Comparison of ENCODE assay signal across 15 cellular contexts in genomic region chr16:53911506-53911905, GRCh38.
A peak's percentile ranks its signal among the peaks of the same experiment; 100 is the strongest.
DNase-seq lines count a peak whose midpoint lies in the region; ATAC-seq, FAIRE-seq and TF ChIP-seq lines count a peak whose summit lies in the region.
"Had no signal": no experiment of that assay in that cellular context is flagged by ENCODE, and none has a peak within 500 bp of the region (broad histone marks: within the 10 kb centered on the region; RNA-seq: fewer than 3 reads in every experiment).

No MANE protein-coding gene starts in this region.

- DNase-seq in activated naive CD4-positive, alpha-beta T cell treated with anti-CD3 and anti-CD28 coated beads, Interleukin-2, amount 10 ng/mL, durations not matched to agents 7 days and 5 days: no peak
- no peak for DNase-seq in activated naive CD4-positive, alpha-beta T cell (lab: John Stamatoyannopoulos, UW)
- no peak for DNase-seq in T-helper 17 cell
- peak; percentile 9 for DNase-seq in endothelial cell of umbilical vein (ENCODE audit: low read depth, low spot score)
- peak; percentile 30 for DNase-seq in renal cortical epithelial cell (ENCODE audit: low read depth)
- no peak for DNase-seq in effector memory CD4-positive, alpha-beta T cell
- DNase-seq: amygdala, DMS79, NCI-H1092 treated with DMSO at 0.1 percent for 48 hours, NCI-H748 treated with DMSO at 0.1 percent for 48 hours, SIG-M5, upper lobe of right lung had no signal

- H4K20me1 ChIP-seq in endothelial cell of umbilical vein (replicated peaks; ENCODE audit: control insufficient read depth, extremely low read depth, insufficient read depth, low read length): no peaks in the 10 kb centered on the region

- H3K36me3 Mint-ChIP-seq in activated naive CD4-positive, alpha-beta T cell treated with anti-CD3 and anti-CD28 coated beads, Interleukin-2, amount 10 ng/mL, durations not matched to agents 7 days and 5 days: no peaks in the 10 kb centered on the region
- peaks cover 4% of the 10 kb centered on the region for H3K36me3 Mint-ChIP-seq in T-helper 17 cell (ENCODE audit: low read depth)

- no peaks in the 10 kb centered on the region for H3K27me3 ChIP-seq in endothelial cell of umbilical vein (ENCODE audit: control insufficient read depth in 2 of 2, insufficient read depth in 2 of 2, low read length in 2 of 2)
- no peaks in the 10 kb centered on the region for H3K27me3 ChIP-seq in effector memory CD4-positive, alpha-beta T cell (replicated peaks; ENCODE audit: control insufficient read depth, insufficient read depth, low read length, poor library complexity, severe bottlenecking)
- H3K27me3 ChIP-seq: upper lobe of right lung had no signal

- H2AFZ ChIP-seq in endothelial cell of umbilical vein (ENCODE audit: low read depth, low read length): no peak overlapping the region

- FAIRE-seq in endothelial cell of umbilical vein (lab: Jason Lieb, UNC): peak; percentile 18
- FAIRE-seq: frontal cortex had no signal

- H3K4me3 Mint-ChIP-seq in activated naive CD4-positive, alpha-beta T cell treated with anti-CD3 and anti-CD28 coated beads, Interleukin-2, amount 10 ng/mL, durations not matched to agents 7 days and 5 days: no peak overlapping the region
- peak overlapping the region; percentile 15 for H3K4me3 Mint-ChIP-seq in T-helper 17 cell

- BruUV-seq in endothelial cell of umbilical vein (replicated peaks; lab: Mats Ljungman, UMichigan): no TSS peak

- no peaks in the 10 kb centered on the region for H3K27me3 Mint-ChIP-seq in activated naive CD4-positive, alpha-beta T cell treated with anti-CD3 and anti-CD28 coated beads, Interleukin-2, amount 10 ng/mL, durations not matched to agents 7 days and 5 days
- no peaks in the 10 kb centered on the region for H3K27me3 Mint-ChIP-seq in T-helper 17 cell

- H3K4me2 ChIP-seq in endothelial cell of umbilical vein (ENCODE audit: insufficient read depth, low read length): no peak overlapping the region

- intact Hi-C loops in endothelial cell of umbilical vein (cut with micrococcal nuclease): no loop called here

- H3K4me1 ChIP-seq in endothelial cell of umbilical vein (ENCODE audit: control insufficient read depth, extremely low read depth, insufficient read depth, low read length): no peaks in the 10 kb centered on the region
- H3K4me1 ChIP-seq in effector memory CD4-positive, alpha-beta T cell (ENCODE audit: control insufficient read depth, insufficient read depth, low read length, poor library complexity, severe bottlenecking): peaks cover 10% of the 10 kb centered on the region

- TF ChIP-seq POLR2A in endothelial cell of umbilical vein (IDR thresholded peaks at IDR 0.05; ENCODE audit: low read depth, low read length): no peak

- no peak overlapping the region for H3K27ac ChIP-seq in endothelial cell of umbilical vein (ENCODE audit: insufficient read depth, low read depth, low read length)
- no peak overlapping the region for H3K27ac ChIP-seq in effector memory CD4-positive, alpha-beta T cell (ENCODE audit: insufficient read depth, low read length, poor library complexity, severe bottlenecking)
- H3K27ac ChIP-seq: upper lobe of right lung had no signal

- H3K36me3 ChIP-seq in endothelial cell of umbilical vein (ENCODE audit: control insufficient read depth in 2 of 2, extremely low read depth in 1 of 2, insufficient read depth in 2 of 2, low read length in 2 of 2): no peaks in the 10 kb centered on the region
- H3K36me3 ChIP-seq in effector memory CD4-positive, alpha-beta T cell (ENCODE audit: control insufficient read depth, insufficient read depth, low read length): no peaks in the 10 kb centered on the region
- H3K36me3 ChIP-seq: upper lobe of right lung had no signal

- POLR2A ChIA-PET in endothelial cell of umbilical vein (lab: Charles Lee): no interaction called here

- H3K9ac ChIP-seq in endothelial cell of umbilical vein (replicated peaks; ENCODE audit: extremely low read depth, insufficient read depth, low read length): no peak overlapping the region

- H3K9me1 ChIP-seq in endothelial cell of umbilical vein (replicated peaks; ENCODE audit: control insufficient read depth, extremely low read depth, insufficient read depth, low read length): no peaks in the 10 kb centered on the region

- dilution Hi-C loops in endothelial cell of umbilical vein (cut with MboI; ENCODE audit: extremely low pct_ligation_motif_present, low sequenced_read_pairs): no loop called here

- CTCF ChIA-PET in activated naive CD4-positive, alpha-beta T cell treated with anti-CD3 and anti-CD28 coated beads, Interleukin-2, amount 10 ng/mL, durations not matched to agents 7 days and 5 days (lab: Charles Lee): interaction anchor here (1.2 kb wide), 1 partner anchor 36 kb away, joined by 3 read pairs; no protein-coding TSS in a partner anchor
- CTCF ChIA-PET in endothelial cell of umbilical vein (lab: Charles Lee): no interaction called here

- TF ChIP-seq CTCF in endothelial cell of umbilical vein (IDR thresholded peaks at IDR 0.05; ENCODE audit: extremely low read depth in 1 of 2, insufficient read depth in 1 of 2, low read depth in 1 of 2, low read length in 2 of 2): no peak

- no peaks in the 10 kb centered on the region for H3K4me1 Mint-ChIP-seq in activated naive CD4-positive, alpha-beta T cell treated with anti-CD3 and anti-CD28 coated beads, Interleukin-2, amount 10 ng/mL, durations not matched to agents 7 days and 5 days
- peaks cover 20% of the 10 kb centered on the region for H3K4me1 Mint-ChIP-seq in T-helper 17 cell

- H3K4me3 ChIP-seq in endothelial cell of umbilical vein (replicated peaks in 1 of 3; ENCODE audit: insufficient read depth in 1 of 3, low read depth in 1 of 3, low read length in 3 of 3): no peak overlapping the region
- no peak overlapping the region for H3K4me3 ChIP-seq in effector memory CD4-positive, alpha-beta T cell (ENCODE audit: insufficient read depth, low read depth, low read length, poor library complexity, severe bottlenecking)
- H3K4me3 ChIP-seq: upper lobe of right lung had no signal

- H3K79me2 ChIP-seq in endothelial cell of umbilical vein (ENCODE audit: control insufficient read depth, insufficient read depth, low read length): no peaks in the 10 kb centered on the region

- ATAC-seq in T-helper 17 cell (peak; percentile 61), HG02973 (IDR thresholded peaks at IDR 0.05; ENCODE audit: unreplicated experiment) (no peak), GM18907 (IDR thresholded peaks at IDR 0.05; ENCODE audit: unreplicated experiment) (no peak)

- peak overlapping the region; percentile 60 for H3K27ac Mint-ChIP-seq in activated naive CD4-positive, alpha-beta T cell treated with anti-CD3 and anti-CD28 coated beads, Interleukin-2, amount 10 ng/mL, durations not matched to agents 7 days and 5 days
- H3K27ac Mint-ChIP-seq in T-helper 17 cell: no peak overlapping the region

- no peaks in the 10 kb centered on the region for H3K9me3 ChIP-seq in T-helper 17 cell (ENCODE audit: control insufficient read depth, low read length, poor library complexity, severe bottlenecking)
- H3K9me3 ChIP-seq in endothelial cell of umbilical vein (replicated peaks; ENCODE audit: control insufficient read depth, insufficient read depth, low read length): no peaks in the 10 kb centered on the region
- no peaks in the 10 kb centered on the region for H3K9me3 ChIP-seq in effector memory CD4-positive, alpha-beta T cell (ENCODE audit: control insufficient read depth, low read length)
- H3K9me3 ChIP-seq: upper lobe of right lung had no signal

- no peaks in the 10 kb centered on the region for H3K9me3 Mint-ChIP-seq in activated naive CD4-positive, alpha-beta T cell treated with anti-CD3 and anti-CD28 coated beads, Interleukin-2, amount 10 ng/mL, durations not matched to agents 7 days and 5 days

TF ChIP-seq in endothelial cell of umbilical vein, 7 proteins besides CTCF, POLR2A, EP300 and RAD21:
- TF ChIP-seq JUN (IDR thresholded peaks at IDR 0.05; ENCODE audit: borderline replicate concordance, insufficient read depth, insufficient read length, low read depth) (no peak), FOS (IDR thresholded peaks at IDR 0.05; ENCODE audit: borderline replicate concordance, insufficient read depth, low read length) (no peak), GATA2 (IDR thresholded peaks at IDR 0.05; ENCODE audit: insufficient read depth, insufficient read length, low read depth, low read length) (no peak), POLR2AphosphoS5 (IDR thresholded peaks at IDR 0.05; ENCODE audit: insufficient read depth, low read depth, low read length) (no peak), EZH2 (IDR thresholded peaks at IDR 0.05; ENCODE audit: borderline replicate concordance, low read depth, low read length, severe bottlenecking) (no peak), MAX (IDR thresholded peaks at IDR 0.05; ENCODE audit: insufficient read depth, insufficient read length) (no peak), MYC (IDR thresholded peaks at IDR 0.05; ENCODE audit: low read depth, low read length) (no peak)

Comparison
In these comparisons a context has a peak if more than half of its experiments do, and no peak if none do; other contexts are left out.
1. DNase-seq: peak in endothelial cell of umbilical vein (single experiment) and renal cortical epithelial cell (single experiment); none in activated naive CD4-positive, alpha-beta T cell treated with anti-CD3 and anti-CD28 coated beads, Interleukin-2, amount 10 ng/mL, durations not matched to agents 7 days and 5 days (single experiment), activated naive CD4-positive, alpha-beta T cell (0 of 4), T-helper 17 cell (0 of 3) and effector memory CD4-positive, alpha-beta T cell (0 of 3).